ENCODE assay signal across 1 cellular context in genomic region chr6:44156494-44157151, GRCh38.
TF ChIP-seq lines count a peak whose summit lies in the region.

No MANE protein-coding gene starts in this region.

TF ChIP-seq in HepG2, 621 proteins besides CTCF, POLR2A, EP300 and RAD21 (continued from another document and continues in another):
- peak; percentile 34; the same call in 1 of the 2 replicates for TF ChIP-seq SP4 (CRISPR knock-in tag; IDR thresholded peaks at IDR 0.05)
- TF ChIP-seq ATF7 (IDR thresholded peaks at IDR 0.05) = no peak
- 0 out of 2 replicates have a peak, but pooled peaks have one; percentile 60 for TF ChIP-seq ATF7 (CRISPR knock-in tag; IDR thresholded peaks at IDR 0.05)
- peak; percentile 43 for TF ChIP-seq AGO1 (IDR thresholded peaks at IDR 0.05; ENCODE audit: low read depth, low read length, poor library complexity, severe bottlenecking)
- peak; percentile 29 for TF ChIP-seq CCDC6 (CRISPR knock-in tag; IDR thresholded peaks at IDR 0.05)
- no peak; the same call in 1 of the 2 replicates for TF ChIP-seq KMT2B (CRISPR knock-in tag; IDR thresholded peaks at IDR 0.05)
- TF ChIP-seq PRPF4 (IDR thresholded peaks at IDR 0.05; ENCODE audit: low read depth, low read length, poor library complexity, severe bottlenecking) = peak; percentile 75
- peak; percentile 85 for TF ChIP-seq HIC2 (CRISPR knock-in tag; IDR thresholded peaks at IDR 0.05; ENCODE audit: low read depth)
- TF ChIP-seq ZNF558 (CRISPR knock-in tag; IDR thresholded peaks at IDR 0.05; ENCODE audit: borderline replicate concordance) = no peak
- no peak for TF ChIP-seq CENPT (CRISPR knock-in tag; IDR thresholded peaks at IDR 0.05; ENCODE audit: low read depth)
- TF ChIP-seq HMG20B (CRISPR knock-in tag; conservative IDR thresholded peaks at IDR 0.05) = peak; percentile 51; the same call in 1 of the 2 replicates
- TF ChIP-seq TOPORS (CRISPR knock-in tag; IDR thresholded peaks at IDR 0.05) = peak; percentile 82; the same call in 1 of the 2 replicates
- TF ChIP-seq ZFP62 (CRISPR knock-in tag; IDR thresholded peaks at IDR 0.05) = no peak
- peak; percentile 84 for TF ChIP-seq ZNF644 (CRISPR knock-in tag; IDR thresholded peaks at IDR 0.05; ENCODE audit: low read depth)
- no peak for TF ChIP-seq CSRNP2 (CRISPR knock-in tag; conservative IDR thresholded peaks at IDR 0.05; ENCODE audit: low read depth)
- TF ChIP-seq UBTF (CRISPR knock-in tag; IDR thresholded peaks at IDR 0.05) = peak; percentile 85
- TF ChIP-seq CBX2 (IDR thresholded peaks at IDR 0.05; ENCODE audit: low read depth, low read length) = no peak
- TF ChIP-seq CBX2 (CRISPR knock-in tag; IDR thresholded peaks at IDR 0.05; ENCODE audit: low read depth) = peak; percentile 79; the same call in 1 of the 2 replicates
- no peak for TF ChIP-seq ZNF740 (CRISPR knock-in tag; IDR thresholded peaks at IDR 0.05)
- TF ChIP-seq ZNF646 (CRISPR knock-in tag; IDR thresholded peaks at IDR 0.05) = peak; percentile 77; the same call in 1 of the 2 replicates
- TF ChIP-seq THAP11 (CRISPR knock-in tag; IDR thresholded peaks at IDR 0.05) = peak; percentile 80
- no peak for TF ChIP-seq U2AF1 (optimal IDR thresholded peaks at IDR 0.05; ENCODE audit: low read depth, low read length)
- TF ChIP-seq ATF7-NPFF (CRISPR knock-in tag; IDR thresholded peaks at IDR 0.05; ENCODE audit: low read depth) = peak; percentile 91
- TF ChIP-seq HHEX (CRISPR knock-in tag; IDR thresholded peaks at IDR 0.05) = peak; percentile 25; the same call in 1 of the 2 replicates
- TF ChIP-seq ZNF512 (CRISPR knock-in tag; IDR thresholded peaks at IDR 0.05) = no peak
- TF ChIP-seq RBAK (CRISPR knock-in tag; IDR thresholded peaks at IDR 0.05) = no peak; the same call in 1 of the 2 replicates
- no peak for TF ChIP-seq HBP1 (CRISPR knock-in tag; IDR thresholded peaks at IDR 0.05; ENCODE audit: low read depth)
- 0 out of 2 replicates have a peak, but pooled peaks have one; percentile 37 for TF ChIP-seq FOXP1 (IDR thresholded peaks at IDR 0.05)
- peak; percentile 92 for TF ChIP-seq FOXP1 (CRISPR knock-in tag; IDR thresholded peaks at IDR 0.05)
- TF ChIP-seq FOSL1 (CRISPR knock-in tag; IDR thresholded peaks at IDR 0.05; ENCODE audit: borderline replicate concordance) = no peak
- peak; percentile 93 for TF ChIP-seq ZNF124 (CRISPR knock-in tag; IDR thresholded peaks at IDR 0.05)
- peak; percentile 66 for TF ChIP-seq ZNF883 (CRISPR knock-in tag; IDR thresholded peaks at IDR 0.05; ENCODE audit: not compliant biosample characterization)
- TF ChIP-seq HNF1B (CRISPR knock-in tag; IDR thresholded peaks at IDR 0.05) = peak; percentile 96
- TF ChIP-seq FIP1L1 (IDR thresholded peaks at IDR 0.05; ENCODE audit: borderline replicate concordance, insufficient read depth, low read depth, low read length) = no peak
- peak; percentile 92 for TF ChIP-seq ZNF629 (CRISPR knock-in tag; conservative IDR thresholded peaks at IDR 0.05)
- TF ChIP-seq SMYD3 (CRISPR knock-in tag; IDR thresholded peaks at IDR 0.05) = peak; percentile 90; the same call in 1 of the 2 replicates
- peak; percentile 76 for TF ChIP-seq THAP9 (CRISPR knock-in tag; IDR thresholded peaks at IDR 0.05; ENCODE audit: borderline replicate concordance)
- 0 out of 2 replicates have a peak, but pooled peaks have one; percentile 39 for TF ChIP-seq ZIK1 (CRISPR knock-in tag; IDR thresholded peaks at IDR 0.05; ENCODE audit: borderline replicate concordance, low read depth)
- no peak for TF ChIP-seq AGO2 (optimal IDR thresholded peaks at IDR 0.05; ENCODE audit: low read depth, low read length)
- TF ChIP-seq MAFK (conservative IDR thresholded peaks at IDR 0.05 in 1 of 2, IDR thresholded peaks at IDR 0.05 in 1 of 2; ENCODE audit: low read length in 2 of 2) = no peak; a peak in 1 of 4 replicates
- no peak for TF ChIP-seq EZH2 (conservative IDR thresholded peaks at IDR 0.05; ENCODE audit: low read depth, low read length)
- no peak for TF ChIP-seq SALL2 (CRISPR knock-in tag; IDR thresholded peaks at IDR 0.05)
